ENCODE assay signal across 9 cellular contexts in genomic region chr3:179196098-179196497, GRCh38. TPM values are rescaled to one million over a fixed set of nuclear protein-coding genes. Genes with fewer than 3 reads are reported as not detected.
DNase-seq lines count a peak whose midpoint lies in the region; ATAC-seq, FAIRE-seq and TF ChIP-seq lines count a peak whose summit lies in the region.
"Had no signal": no experiment of that assay in that cellular context is flagged by ENCODE, and none has a peak within 500 bp of the region (broad histone marks: within the 10 kb centered on the region; RNA-seq: fewer than 3 reads in every experiment).

No MANE protein-coding gene starts in this region.

- H3K27ac Mint-ChIP-seq in effector memory CD8-positive, alpha-beta T cell = peak overlapping the region; percentile 48 to 63

- no peaks in the 10 kb centered on the region for H3K9me3 ChIP-seq in BE2C

- H3K9me3 Mint-ChIP-seq in effector memory CD8-positive, alpha-beta T cell = no peaks in the 10 kb centered on the region

- DNase-seq in GM03348 (ENCODE audit: low spot score) = peak; percentile 69
- DNase-seq in effector memory CD8-positive, alpha-beta T cell = peak in 2 of 3 experiments; percentile 2 to 9
- no peak for DNase-seq in RCC 7860 (ENCODE audit: low spot score)
- no peak for DNase-seq in HK-2 (ENCODE audit: unreplicated experiment)
- no peak for DNase-seq in BE2C
- no peak for DNase-seq in activated CD4-positive, alpha-beta T cell treated with anti-CD3 and anti-CD28 coated beads for 1 hour

- H3K4me1 ChIP-seq in BE2C = no peaks in the 10 kb centered on the region

- TF ChIP-seq CTCF in BE2C (IDR thresholded peaks at IDR 0.05; ENCODE audit: low read depth, low read length) = no peak

- ATAC-seq in GM21367 (IDR thresholded peaks at IDR 0.05; ENCODE audit: unreplicated experiment) (peak; percentile 81), HG03558 (IDR thresholded peaks at IDR 0.05; ENCODE audit: extremely low read depth, unreplicated experiment) (peak; percentile 90)
- peak; percentile 88 for ATAC-seq in effector memory CD8-positive, alpha-beta T cell (replicated peaks)

- FAIRE-seq in RCC 7860 (lab: Jason Lieb, UNC) = no peak

- H3K36me3 Mint-ChIP-seq in effector memory CD8-positive, alpha-beta T cell (ENCODE audit: insufficient read depth) = peaks cover 14% of the 10 kb centered on the region

- peaks cover 26 to 48% of the 10 kb centered on the region in 2 donors for H3K4me1 Mint-ChIP-seq in effector memory CD8-positive, alpha-beta T cell (ENCODE audit: low read depth in 2 of 2)

- H3K36me3 ChIP-seq in BE2C = no peaks in the 10 kb centered on the region

- H3K27me3 ChIP-seq in BE2C = no peaks in the 10 kb centered on the region

- peak overlapping the region in 1 of 2 donors; percentile 58 for H3K4me3 Mint-ChIP-seq in effector memory CD8-positive, alpha-beta T cell

- no peaks in the 10 kb centered on the region for H3K27me3 Mint-ChIP-seq in effector memory CD8-positive, alpha-beta T cell

- H3K4me3 ChIP-seq in BE2C (ENCODE audit: low read depth, low read length) = no peak overlapping the region
- H3K4me3 ChIP-seq: lung had no signal

RNA-seq across cellular contexts. Expression of gene PIK3CA, which starts 47.9 kb away (rescaled TPM):
- 5.1 TPM for polyA plus RNA-seq in BE2C (2012; ENCODE audit: insufficient read depth, insufficient read length, low read depth)

RNA-seq across cellular contexts. Expression of gene KCNMB3, which starts 54.8 kb away (rescaled TPM):
- 5.4 TPM for polyA plus RNA-seq in BE2C (2012; ENCODE audit: insufficient read depth, insufficient read length, low read depth)

Comparison
In these comparisons a context has a peak if more than half of its experiments do, and no peak if none do; other contexts are left out.
1. DNase-seq: peak in GM03348 (single experiment) and effector memory CD8-positive, alpha-beta T cell (2 of 3); none in RCC 7860 (single experiment), HK-2 (single experiment), BE2C (single experiment) and activated CD4-positive, alpha-beta T cell treated with anti-CD3 and anti-CD28 coated beads for 1 hour (single experiment).
2. Peak in every context shown above with its lines, with median percentiles within 50 percentile points of each other: ATAC-seq.